8 cellular contexts compared by ENCODE assay signal in genomic region chr3:155745795-155746550, GRCh38. TPM values are rescaled to one million over a fixed set of nuclear protein-coding genes. Genes with fewer than 3 reads are reported as not detected.
DNase-seq lines count a peak whose midpoint lies in the region; ATAC-seq and TF ChIP-seq lines count a peak whose summit lies in the region.

No MANE protein-coding gene starts in this region.

- no peak for DNase-seq in CD8-positive, alpha-beta T cell
- DNase-seq in NCI-H1092 (lab: John Stamatoyannopoulos, UW), result peak; percentile 40
- peak; percentile 32 for DNase-seq in stomach
- DNase-seq in AG08396 (ENCODE audit: low spot score), result no peak
- no peak for DNase-seq in activated CD4-positive, alpha-beta T cell treated with anti-CD3 and anti-CD28 coated beads, Interleukin-2, amount 50 U/mL, for 1 hour

- H3K36me3 Mint-ChIP-seq in CD8-positive, alpha-beta T cell, result no peaks in the 10 kb centered on the region
- H3K36me3 Mint-ChIP-seq in activated naive CD8-positive, alpha-beta T cell, result no peaks in the 10 kb centered on the region

- 14 to 27% (median 23%) methylated on average over 19 of the region's 19 CpGs for WGBS in stomach, 5 donors

- POLR2A ChIA-PET in CD8-positive, alpha-beta T cell (lab: Charles Lee), result interaction anchor here (0.7 kb wide), 1 partner anchor 710 kb away, joined by 3 read pairs; no protein-coding TSS in a partner anchor

- H3K27ac Mint-ChIP-seq in CD8-positive, alpha-beta T cell, result no peak overlapping the region
- H3K27ac Mint-ChIP-seq in activated naive CD8-positive, alpha-beta T cell, result no peak overlapping the region

- no peak overlapping the region for H3K4me3 ChIP-seq in CD8-positive, alpha-beta T cell (ENCODE audit: low read depth, low read length)
- H3K4me3 ChIP-seq in iPS-20b (ENCODE audit: low read length) (peak overlapping the region; percentile 65), stomach (peak overlapping the region; percentile 62 to 74 (median 69))

- H3K4me1 Mint-ChIP-seq in CD8-positive, alpha-beta T cell (ENCODE audit: low read depth), result peaks cover 17% of the 10 kb centered on the region
- H3K4me1 Mint-ChIP-seq in activated naive CD8-positive, alpha-beta T cell (ENCODE audit: low read depth), result peaks cover 18% of the 10 kb centered on the region

- no peak for ATAC-seq in CD8-positive, alpha-beta T cell
- no peak for ATAC-seq in activated CD4-positive, CD25-positive, alpha-beta regulatory T cell treated with anti-CD3 and anti-CD28 coated beads, Interleukin-2, amount 50 U/mL, for 24 hours

- intact Hi-C loops in CD8-positive, alpha-beta T cell (cut with DNase I, micrococcal nuclease), result loop anchor here (5.0 kb wide), 2 partner anchors 61 to 126 kb away; partner anchors contain the start of genes C3orf33 (in 1 of the 2) and GMPS (in 1 of the 2)
- intact Hi-C loops in stomach (cut with DNase I; ENCODE audit: low total_unique reads), result no loop called here

- TF ChIP-seq EP300 in stomach (IDR thresholded peaks at IDR 0.05), result no peak

- no peak for TF ChIP-seq POLR2A in stomach (IDR thresholded peaks at IDR 0.05)

- peak overlapping the region; percentile 56; the same call in 1 of the 2 replicates for H3K9ac ChIP-seq in iPS-20b (ENCODE audit: low read depth, low read length)

- H3K27me3 Mint-ChIP-seq in CD8-positive, alpha-beta T cell (ENCODE audit: low read depth), result peaks cover 33% of the 10 kb centered on the region
- H3K27me3 Mint-ChIP-seq in activated naive CD8-positive, alpha-beta T cell, result peaks cover 13% of the 10 kb centered on the region

- H3K4me3 Mint-ChIP-seq in CD8-positive, alpha-beta T cell, result peak overlapping the region; percentile 86
- H3K4me3 Mint-ChIP-seq in activated naive CD8-positive, alpha-beta T cell, result peak overlapping the region; percentile 90

- H3K9me3 Mint-ChIP-seq in CD8-positive, alpha-beta T cell, result no peaks in the 10 kb centered on the region
- H3K9me3 Mint-ChIP-seq in activated naive CD8-positive, alpha-beta T cell (ENCODE audit: low read depth), result no peaks in the 10 kb centered on the region

- CTCF ChIA-PET in CD8-positive, alpha-beta T cell (lab: Charles Lee), result interaction anchor here (1.0 to 1.2 kb wide), 3 partner anchors 17 to 60 kb away, joined by 3 to 6 read pairs (median 4); partner anchors contain the start of gene C3orf33

- no peak for TF ChIP-seq CTCF in CD8-positive, alpha-beta T cell (IDR thresholded peaks at IDR 0.05)
- no peak for TF ChIP-seq CTCF in stomach (IDR thresholded peaks at IDR 0.05)

- H3K27me3 ChIP-seq in CD8-positive, alpha-beta T cell (ENCODE audit: insufficient read depth, low read length), result no peaks in the 10 kb centered on the region
- H3K27me3 ChIP-seq in iPS-20b (ENCODE audit: insufficient read depth, low read length) (peaks cover 4% of the 10 kb centered on the region; the same call in 1 of the 2 replicates), stomach (peaks cover 0 to 22% (median 21%) of the 10 kb centered on the region in 3 donors)

- H3K4me1 ChIP-seq in CD8-positive, alpha-beta T cell (ENCODE audit: insufficient read depth, low read length), result peaks cover 19% of the 10 kb centered on the region
- peaks cover 32% of the 10 kb centered on the region for H3K4me1 ChIP-seq in iPS-20b (ENCODE audit: insufficient read depth, low read length)
- H3K4me1 ChIP-seq in stomach, result peaks cover 0 to 35% (median 24%) of the 10 kb centered on the region in 4 donors

- no peak overlapping the region for H3K27ac ChIP-seq in CD8-positive, alpha-beta T cell (ENCODE audit: low read depth, low read length)
- H3K27ac ChIP-seq in iPS-20b (ENCODE audit: low read length), result peak overlapping the region; percentile 36
- peak overlapping the region in 2 of 5 donors; percentile 5 to 25 for H3K27ac ChIP-seq in stomach

- no peaks in the 10 kb centered on the region for H3K36me3 ChIP-seq in CD8-positive, alpha-beta T cell (ENCODE audit: insufficient read depth, low read length)
- H3K36me3 ChIP-seq in iPS-20b (ENCODE audit: insufficient read depth, low read depth, low read length), result no peaks in the 10 kb centered on the region
- no peaks in the 10 kb centered on the region for H3K36me3 ChIP-seq in stomach

- no peaks in the 10 kb centered on the region for H3K9me3 ChIP-seq in CD8-positive, alpha-beta T cell (ENCODE audit: low read length)
- no peaks in the 10 kb centered on the region for H3K9me3 ChIP-seq in iPS-20b (ENCODE audit: insufficient read depth, low read depth, low read length)
- H3K9me3 ChIP-seq in stomach, result no peaks in the 10 kb centered on the region

RNA-seq across cellular contexts. Expression of gene PLCH1, which starts 1.1 kb away (rescaled TPM):
- not detected for total RNA-seq in CD8-positive, alpha-beta T cell
- total RNA-seq in stomach, result 10 to 100 TPM in 2 of 5 donors, 1 to 10 TPM in 3; 2.3 to 18.8 (median 9.3) TPM
- 1 to 10 TPM in 1 of 3 donors, under 1 TPM in 2; 0.75 to 3.5 (median 0.85) TPM for polyA plus RNA-seq in stomach

Comparison
In these comparisons a context has a peak if more than half of its experiments do, and no peak if none do; other contexts are left out.
1. DNase-seq: peak in NCI-H1092 (single experiment) and stomach (single experiment); none in CD8-positive, alpha-beta T cell (0 of 7), AG08396 (single experiment) and activated CD4-positive, alpha-beta T cell treated with anti-CD3 and anti-CD28 coated beads, Interleukin-2, amount 50 U/mL, for 1 hour (single experiment).